Comparison of ENCODE assay signal across 11 cellular contexts in genomic region chr6:153503810-153504209, GRCh38.
DNase-seq lines count a peak whose midpoint lies in the region; ATAC-seq and TF ChIP-seq lines count a peak whose summit lies in the region.
"Had no signal": no experiment of that assay in that cellular context is flagged by ENCODE, and none has a peak within 500 bp of the region (broad histone marks: within the 10 kb centered on the region; RNA-seq: fewer than 3 reads in every experiment).

No MANE protein-coding gene starts in this region.

- H4K8ac ChIP-seq in mesendoderm (ENCODE audit: low read depth, low read length), result no peak overlapping the region

- H3K4me3 ChIP-seq in SJCRH30 (no peak overlapping the region), mesendoderm (ENCODE audit: low read length) (no peak overlapping the region)

- ATAC-seq in GM19467 (IDR thresholded peaks at IDR 0.05; ENCODE audit: unreplicated experiment) (no peak), HG02840 (IDR thresholded peaks at IDR 0.05; ENCODE audit: low FRiP score, unreplicated experiment) (no peak)
- ATAC-seq: stimulated activated memory B cell treated with anti-CD40 and anti-IgM and Interleukin-4, amounts not matched to agents 10 μg/mL and 1 μg/mL and 100 μg/mL, for 72 hours had no signal

- WGBS in mesendoderm (ENCODE audit: extremely low coverage, insufficient coverage, low lambda C conversion rate), result no CpG with 5 or more reads among the region's 4 CpGs

- no peaks in the 10 kb centered on the region for H3K79me1 ChIP-seq in mesendoderm (ENCODE audit: low read length)

- H3K23ac ChIP-seq in mesendoderm (ENCODE audit: low read length), result no peak overlapping the region

- no peak overlapping the region for H2AK5ac ChIP-seq in mesendoderm (ENCODE audit: low read length)

- no peaks in the 10 kb centered on the region for H3K79me2 ChIP-seq in mesendoderm (ENCODE audit: control insufficient read depth, insufficient read depth, low read length)

- no peak overlapping the region for H2BK5ac ChIP-seq in mesendoderm (ENCODE audit: low read length)

- H3K27me3 ChIP-seq in SJCRH30, result no peaks in the 10 kb centered on the region
- H3K27me3 ChIP-seq in mesendoderm (ENCODE audit: insufficient read depth, low read length, poor library complexity), result no peaks in the 10 kb centered on the region

- no peak overlapping the region for H3K18ac ChIP-seq in mesendoderm (ENCODE audit: low read length)

- H2BK120ac ChIP-seq in mesendoderm (ENCODE audit: low read depth, low read length), result no peak overlapping the region

- CTCF ChIA-PET in HEK293T (lab: Yijun Ruan, JAX), result interaction anchor here (0.6 kb wide), 2 partner anchors 46 to 324 kb away, joined by 3 read pairs; no protein-coding TSS in a partner anchor

- H3K27ac ChIP-seq in SJCRH30, result no peak overlapping the region
- no peak overlapping the region for H3K27ac ChIP-seq in mesendoderm (ENCODE audit: low read depth, low read length)

- H3K4me2 ChIP-seq in mesendoderm (ENCODE audit: low read length), result no peak overlapping the region

- POLR2A ChIA-PET in HEK293T (lab: Yijun Ruan, JAX), result no interaction called here

- H3K4me1 ChIP-seq in SJCRH30 (no peaks in the 10 kb centered on the region), mesendoderm (ENCODE audit: control insufficient read depth, low read depth, low read length) (no peaks in the 10 kb centered on the region)

- no peaks in the 10 kb centered on the region for H3K9me3 ChIP-seq in SJCRH30 (replicated peaks)

- H3K56ac ChIP-seq in mesendoderm (ENCODE audit: low read length), result no peak overlapping the region

- H2BK15ac ChIP-seq in mesendoderm (replicated peaks; ENCODE audit: low read depth), result peak overlapping the region; percentile 59

- no peak overlapping the region for H3K4ac ChIP-seq in mesendoderm (ENCODE audit: low read depth, low read length)

- H3K36me3 ChIP-seq in SJCRH30 (peaks cover 4% of the 10 kb centered on the region), mesendoderm (ENCODE audit: control insufficient read depth, insufficient read depth, low read length) (no peaks in the 10 kb centered on the region)

- DNase-seq in NCI-H82 (lab: John Stamatoyannopoulos, UW) (peak; percentile 71), NCI-H82 treated with DMSO at 0.1 percent for 48 hours (lab: John Stamatoyannopoulos, UW; ENCODE audit: unreplicated experiment) (no peak), HEK293T (ENCODE audit: extremely low spot score) (peak; percentile 48), SJCRH30 (peak; percentile 8 to 38), mesendoderm (peak; percentile 85), NCI-H748 treated with DMSO at 0.1 percent for 48 hours (lab: John Stamatoyannopoulos, UW) (no peak)
- DNase-seq: stimulated activated CD4-positive, alpha-beta T cell treated with anti-CD3 and anti-CD28 coated beads, Interleukin-15, amount 100 ng/mL, for 24 hours; T-helper 1 cell had no signal

- no peak overlapping the region for H4K5ac ChIP-seq in mesendoderm (ENCODE audit: low read length)

- H3K9ac ChIP-seq in mesendoderm (ENCODE audit: low read length), result no peak overlapping the region

TF ChIP-seq in HEK293T, 16 proteins besides CTCF, POLR2A, EP300 and RAD21:
- TF ChIP-seq L3MBTL2 (conservative IDR thresholded peaks at IDR 0.05) (peak; percentile 28; the same call in 1 of the 2 replicates), BHLHE40 (IDR thresholded peaks at IDR 0.05; ENCODE audit: borderline replicate concordance) (no peak), FOXM1 (IDR thresholded peaks at IDR 0.05; ENCODE audit: borderline replicate concordance) (no peak), PKNOX1 (IDR thresholded peaks at IDR 0.05) (no peak), TARDBP (IDR thresholded peaks at IDR 0.05) (no peak), SP1 (IDR thresholded peaks at IDR 0.05) (no peak), ARNT (IDR thresholded peaks at IDR 0.05) (no peak), LEF1 (IDR thresholded peaks at IDR 0.05; ENCODE audit: borderline replicate concordance) (no peak)

Comparison
In these comparisons a context has a peak if more than half of its experiments do, and no peak if none do; other contexts are left out.
1. DNase-seq: peak in NCI-H82 (single experiment), HEK293T (single experiment), SJCRH30 (2 of 2) and mesendoderm (single experiment); none in NCI-H82 treated with DMSO at 0.1 percent for 48 hours (single experiment) and NCI-H748 treated with DMSO at 0.1 percent for 48 hours (single experiment).